ENCODE assay signal across 17 cellular contexts in the genomic region with DNA sequence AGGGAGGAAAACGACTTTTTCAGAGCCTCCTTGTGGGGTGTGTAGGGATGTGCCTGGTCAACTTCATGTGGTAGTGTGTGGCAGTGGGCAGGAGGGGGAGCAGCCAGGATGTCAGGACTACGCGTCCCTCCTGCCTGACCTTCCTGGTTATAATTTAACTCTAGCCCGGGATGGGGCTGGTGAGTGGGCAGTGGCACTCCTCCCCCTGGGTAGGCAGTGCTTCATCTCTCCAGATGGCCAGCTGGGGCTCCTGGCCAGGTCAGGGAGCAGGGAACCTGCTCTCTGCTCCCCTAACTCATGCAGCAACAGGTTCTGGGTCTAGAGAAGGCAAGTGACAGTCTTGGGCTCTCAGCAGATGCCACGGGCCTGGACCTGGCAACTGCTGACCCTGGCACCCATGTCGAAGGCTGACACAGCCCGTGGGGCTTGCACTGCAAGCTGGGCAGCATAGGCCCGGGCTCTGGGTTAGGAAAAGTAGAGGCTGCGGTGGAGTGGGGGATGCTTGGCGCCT. TPM values are rescaled to one million over a fixed set of nuclear protein-coding genes. Genes with fewer than 3 reads are reported as not detected.
A peak's percentile ranks its signal among the peaks of the same experiment; 100 is the strongest.
DNase-seq lines count a peak whose midpoint lies in the region; FAIRE-seq and TF ChIP-seq lines count a peak whose summit lies in the region.
"Had no signal": no experiment of that assay in that cellular context is flagged by ENCODE, and none has a peak within 500 bp of the region (broad histone marks: within the 10 kb centered on the region; RNA-seq: fewer than 3 reads in every experiment).

No MANE protein-coding gene starts in this region.

- no peaks in the 10 kb centered on the region for H3K9me3 ChIP-seq in kidney (ENCODE audit: control insufficient read depth in 1 of 2, low read length in 2 of 2)
- H3K9me3 ChIP-seq: esophagus squamous epithelium had no signal

- intact Hi-C loops in kidney (cut with DNase I), result no loop called here

- peak; percentile 19 for TF ChIP-seq CTCF in kidney (IDR thresholded peaks at IDR 0.05; ENCODE audit: borderline replicate concordance, extremely low read depth, insufficient read depth)

- no peak overlapping the region for H3K4me3 ChIP-seq in kidney (ENCODE audit: low read length in 2 of 2)
- H3K4me3 ChIP-seq: esophagus squamous epithelium had no signal

- peaks cover 0 to 9% of the 10 kb centered on the region in 2 donors for H3K36me3 ChIP-seq in kidney (ENCODE audit: control insufficient read depth in 1 of 2, insufficient read depth in 2 of 2, low read length in 2 of 2)

- peaks cover 8 to 9% of the 10 kb centered on the region in 2 donors for H3K4me1 ChIP-seq in kidney (ENCODE audit: control insufficient read depth in 1 of 2, insufficient read depth in 1 of 2, low read depth in 1 of 2, low read length in 2 of 2)

- no peak overlapping the region for H3K9ac ChIP-seq in kidney (ENCODE audit: low read length in 2 of 2)

- DNase-seq in HCEC 1CT (peak; percentile 14), SW480 (ENCODE audit: low spot score) (peak; percentile 29), kidney (no peak), renal cortical epithelial cell (ENCODE audit: low read depth) (peak; percentile 84), cerebellar nuclear complex (lab: John Stamatoyannopoulos, UW) (no peak), MV-4-11 (lab: John Stamatoyannopoulos, UW) (no peak), NCI-H2171 treated with DMSO at 0.1 percent for 48 hours (lab: John Stamatoyannopoulos, UW) (no peak)
- no peak for DNase-seq in stimulated activated CD4-positive, alpha-beta T cell treated with anti-CD3 and anti-CD28 coated beads, Interleukin-4, amount 100 ng/mL, for 1 hour
- DNase-seq: activated CD8-positive, alpha-beta T cell treated with anti-CD3 and anti-CD28 coated beads, Interleukin-2, amount 10 ng/mL, durations not matched to agents 7 days and 5 days; amniotic stem cell; esophagus squamous epithelium; NCI-H1105; NCI-H2227 treated with DMSO at 0.1 percent for 48 hours had no signal

- no peak overlapping the region for H3K27ac ChIP-seq in kidney (ENCODE audit: low read depth in 2 of 2, low read length in 2 of 2)
- H3K27ac ChIP-seq: esophagus squamous epithelium had no signal

- FAIRE-seq in kidney (lab: Jason Lieb, UNC), result no peak

RNA-seq across cellular contexts. Expression of gene ITIH4, which starts 2.6 kb away (rescaled TPM):
- 15.4 TPM for total RNA-seq in kidney
- 12.9 TPM for polyA plus RNA-seq in kidney (ENCODE audit: insufficient read depth, low read depth, low replicate concordance)
- total RNA-seq in renal cortical epithelial cell, result 1.9 TPM in 1 of 2 replicates, not detected in the other
- total RNA-seq: SK-MEL-5 had no signal
- polyA plus RNA-seq: IgD-negative memory B cell had no signal

RNA-seq across cellular contexts. Expression of gene MUSTN1, which starts 6.9 kb away (rescaled TPM):
- total RNA-seq in kidney (18.6 TPM), renal cortical epithelial cell (not detected in 2 replicates)
- polyA plus RNA-seq in kidney (ENCODE audit: insufficient read depth, low read depth, low replicate concordance), result 47.8 TPM
- total RNA-seq: SK-MEL-5 had no signal
- polyA plus RNA-seq: BJ, IgD-negative memory B cell had no signal

RNA-seq across cellular contexts. Expression of gene ITIH3, which starts 33.3 kb away (rescaled TPM):
- total RNA-seq in kidney, result 2.3 TPM
- polyA plus RNA-seq in kidney (ENCODE audit: insufficient read depth, low read depth, low replicate concordance), result 2.1 TPM
- not detected in 2 replicates for total RNA-seq in renal cortical epithelial cell
- total RNA-seq: activated CD8-positive, alpha-beta T cell treated with anti-CD3 and anti-CD28 coated beads, Interleukin-2, amount 10 ng/mL, durations not matched to agents 7 days and 5 days; activated T-helper 17 cell treated with anti-CD3 and anti-CD28 coated beads, Interleukin-2, amount 50 U/mL, for 72 hours had no signal
- polyA plus RNA-seq: IgD-negative memory B cell had no signal

RNA-seq across cellular contexts. Expression of gene ITIH1, which starts 50.5 kb away (rescaled TPM):
- 0.22 TPM for total RNA-seq in kidney
- not detected for polyA plus RNA-seq in kidney (ENCODE audit: insufficient read depth, low read depth, low replicate concordance)
- not detected in 2 replicates for total RNA-seq in renal cortical epithelial cell
- total RNA-seq: activated CD8-positive, alpha-beta T cell treated with anti-CD3 and anti-CD28 coated beads, Interleukin-2, amount 10 ng/mL, durations not matched to agents 7 days and 5 days; activated T-helper 17 cell treated with anti-CD3 and anti-CD28 coated beads, Interleukin-2, amount 50 U/mL, for 72 hours; esophagus squamous epithelium; SK-MEL-5 had no signal
- polyA plus RNA-seq: BJ, IgD-negative memory B cell had no signal

RNA-seq across cellular contexts. Expression of gene NEK4, which starts 57.2 kb away (rescaled TPM):
- total RNA-seq in kidney (27.9 TPM), renal cortical epithelial cell (21.9 and 30.8 TPM in 2 replicates)
- polyA plus RNA-seq in kidney (ENCODE audit: insufficient read depth, low read depth, low replicate concordance), result 5.5 TPM

Comparison
In these comparisons a context has a peak if more than half of its experiments do, and no peak if none do; other contexts are left out.
1. DNase-seq: peak in HCEC 1CT (single experiment), SW480 (single experiment) and renal cortical epithelial cell (single experiment); none in kidney (single experiment), cerebellar nuclear complex (0 of 2), stimulated activated CD4-positive, alpha-beta T cell treated with anti-CD3 and anti-CD28 coated beads, Interleukin-4, amount 100 ng/mL, for 1 hour (single experiment), MV-4-11 (single experiment) and NCI-H2171 treated with DMSO at 0.1 percent for 48 hours (single experiment).
2. RNA of gene MUSTN1, which starts 6.9 kb away (total RNA-seq): 18.6 TPM in kidney (single experiment); not detected in renal cortical epithelial cell; every median in the first group is over 10 times any median in the second.